In the genomic region with DNA sequence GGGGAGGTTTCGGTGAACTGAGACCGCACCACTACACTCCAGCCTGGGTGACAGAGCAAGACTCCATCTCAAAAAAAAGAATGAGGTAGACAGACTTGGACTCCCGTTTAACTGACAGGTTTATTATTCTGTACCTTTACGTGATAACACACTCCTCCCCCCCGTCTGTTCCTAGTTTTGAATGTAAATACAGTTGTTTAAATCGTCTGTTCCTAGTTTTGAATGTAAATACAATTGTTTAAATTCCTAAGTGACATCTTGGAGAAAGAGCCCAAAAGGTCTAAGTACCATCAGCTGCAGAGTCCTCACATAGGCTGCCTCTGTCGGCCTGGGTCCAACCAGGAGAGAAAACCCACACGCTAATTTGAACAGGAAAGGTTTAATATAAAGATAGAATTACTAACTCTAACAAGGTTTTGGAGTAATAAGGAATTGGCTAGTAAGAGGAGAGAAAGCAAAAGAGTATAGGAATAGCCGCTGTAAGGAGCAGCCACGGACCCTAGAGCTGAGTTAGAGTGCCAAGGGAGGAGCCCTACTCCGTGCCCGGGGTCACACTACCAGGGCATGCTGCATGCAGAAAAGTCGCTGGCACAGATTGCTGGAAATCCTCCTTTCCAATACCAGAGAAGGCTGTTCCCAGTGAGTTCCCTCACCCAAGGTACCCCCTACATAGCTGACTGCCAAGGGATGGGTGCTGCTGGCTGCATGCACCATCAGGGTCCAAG, we compare ENCODE assay signal across 8 cellular contexts.
A peak's percentile ranks its signal among the peaks of the same experiment; 100 is the strongest.
DNase-seq lines count a peak whose midpoint lies in the region; ATAC-seq and TF ChIP-seq lines count a peak whose summit lies in the region.

No MANE protein-coding gene starts in this region.

- no peaks in the 10 kb centered on the region for H3K9me3 Mint-ChIP-seq in activated CD4-positive, alpha-beta T cell treated with anti-CD3 and anti-CD28 coated beads, Interleukin-2, amount 10 ng/mL, durations not matched to agents 7 days and 5 days

- H3K27me3 ChIP-seq in MG63 (no peaks in the 10 kb centered on the region), right atrium auricular region (no peaks in the 10 kb centered on the region), upper lobe of right lung (no peaks in the 10 kb centered on the region), GM23248 (replicated peaks; ENCODE audit: insufficient read depth) (no peaks in the 10 kb centered on the region)

- no peak overlapping the region for H3K4me3 ChIP-seq in MG63
- H3K4me3 ChIP-seq in right atrium auricular region: no peak overlapping the region
- no peak overlapping the region for H3K4me3 ChIP-seq in upper lobe of right lung
- no peak overlapping the region for H3K4me3 ChIP-seq in GM23248

- CTCF ChIA-PET in activated CD4-positive, alpha-beta T cell treated with anti-CD3 and anti-CD28 coated beads, Interleukin-2, amount 10 ng/mL, durations not matched to agents 7 days and 5 days (lab: Charles Lee): interaction anchor here (0.8 to 5.7 kb wide), 14 partner anchors 8 to 102 kb away, joined by 5 to 41 read pairs (median 17); a partner anchor contains a TSS

- H3K9me3 ChIP-seq in MG63 (no peaks in the 10 kb centered on the region), right atrium auricular region (no peaks in the 10 kb centered on the region), upper lobe of right lung (no peaks in the 10 kb centered on the region), GM23248 (ENCODE audit: low read depth) (no peaks in the 10 kb centered on the region)

- H3K4me1 ChIP-seq in right atrium auricular region (peaks cover 0 to 87% of the 10 kb centered on the region in 2 donors), upper lobe of right lung (peaks cover 82% of the 10 kb centered on the region), GM23248 (ENCODE audit: insufficient read depth) (peaks cover 43% of the 10 kb centered on the region)

- no peaks in the 10 kb centered on the region; the same call in none of the 2 replicates for H4K20me1 ChIP-seq in GM23248 (ENCODE audit: insufficient read depth)

- WGBS in GM23248 (ENCODE audit: low coverage in 1 of 2, low lambda C conversion rate in 2 of 2, missing lambda C conversion rate in 2 of 2), 2 experiments: 66 to 70% methylated on average over 13 of the region's 13 CpGs

- H3K4me1 Mint-ChIP-seq in activated CD4-positive, alpha-beta T cell treated with anti-CD3 and anti-CD28 coated beads, Interleukin-2, amount 10 ng/mL, durations not matched to agents 7 days and 5 days: peaks cover 56% of the 10 kb centered on the region

- no peaks in the 10 kb centered on the region for H3K36me3 ChIP-seq in MG63
- no peaks in the 10 kb centered on the region for H3K36me3 ChIP-seq in right atrium auricular region
- H3K36me3 ChIP-seq in upper lobe of right lung: no peaks in the 10 kb centered on the region
- no peaks in the 10 kb centered on the region for H3K36me3 ChIP-seq in GM23248 (ENCODE audit: low read depth)

- no peak for TF ChIP-seq CTCF in right atrium auricular region (IDR thresholded peaks at IDR 0.05)
- no peak for TF ChIP-seq CTCF in upper lobe of right lung (IDR thresholded peaks at IDR 0.05)

- no peak overlapping the region for H3K4me3 Mint-ChIP-seq in activated CD4-positive, alpha-beta T cell treated with anti-CD3 and anti-CD28 coated beads, Interleukin-2, amount 10 ng/mL, durations not matched to agents 7 days and 5 days

- intact Hi-C loops in upper lobe of right lung (cut with DNase I): no loop called here
- intact Hi-C loops in head of caudate nucleus (cut with DNase I): no loop called here

- peaks cover 76% of the 10 kb centered on the region for H3K79me2 ChIP-seq in GM23248 (ENCODE audit: insufficient read depth)

- H2AFZ ChIP-seq in GM23248: no peak overlapping the region

- H3K36me3 Mint-ChIP-seq in activated CD4-positive, alpha-beta T cell treated with anti-CD3 and anti-CD28 coated beads, Interleukin-2, amount 10 ng/mL, durations not matched to agents 7 days and 5 days (ENCODE audit: low read depth): peaks cover 3% of the 10 kb centered on the region

- DNase-seq in activated CD4-positive, alpha-beta T cell treated with anti-CD3 and anti-CD28 coated beads, Interleukin-2, amount 10 ng/mL, durations not matched to agents 7 days and 5 days: no peak
- DNase-seq in activated CD4-positive, alpha-beta T cell treated with anti-CD3 and anti-CD28 coated beads, Interleukin-2, amount 50 U/mL, for 48 hours: no peak
- DNase-seq in MG63 (peak; percentile 25), right atrium auricular region (ENCODE audit: low spot score) (no peak), upper lobe of right lung (no peak), SIG-M5 treated with dmso at 0.1 percent for 504 hours (lab: John Stamatoyannopoulos, UW; ENCODE audit: unreplicated experiment) (no peak), GM23248 (no peak), head of caudate nucleus (no peak)

- POLR2A ChIA-PET in activated CD4-positive, alpha-beta T cell treated with anti-CD3 and anti-CD28 coated beads, Interleukin-2, amount 10 ng/mL, durations not matched to agents 7 days and 5 days (lab: Charles Lee): interaction anchor here (0.8 kb wide), 1 partner anchor 11 kb away, joined by 4 read pairs; no protein-coding TSS in a partner anchor

- H3K9me2 ChIP-seq in GM23248 (ENCODE audit: insufficient read depth): no peaks in the 10 kb centered on the region

- no peaks in the 10 kb centered on the region for H3K27me3 Mint-ChIP-seq in activated CD4-positive, alpha-beta T cell treated with anti-CD3 and anti-CD28 coated beads, Interleukin-2, amount 10 ng/mL, durations not matched to agents 7 days and 5 days

- no peak overlapping the region for H3K9ac ChIP-seq in GM23248

- peaks cover 44% of the 10 kb centered on the region for H3F3A ChIP-seq in GM23248 (ENCODE audit: insufficient read depth)

- H3K27ac ChIP-seq in right atrium auricular region (peak overlapping the region; percentile 87), upper lobe of right lung (peak overlapping the region; percentile 74), GM23248 (no peak overlapping the region)

- no peak overlapping the region for H3K4me2 ChIP-seq in GM23248 (ENCODE audit: unreplicated experiment)

- peak overlapping the region; percentile 33 for H3K27ac Mint-ChIP-seq in activated CD4-positive, alpha-beta T cell treated with anti-CD3 and anti-CD28 coated beads, Interleukin-2, amount 10 ng/mL, durations not matched to agents 7 days and 5 days

- peak; percentile 2 for ATAC-seq in upper lobe of right lung

- in situ Hi-C loops in GM23248 (cut with MboI): no loop called here
